Comparison of ENCODE assay signal across 8 cellular contexts in genomic region chr16:89921699-89922476, GRCh38. TPM values are rescaled to one million over a fixed set of nuclear protein-coding genes. Genes with fewer than 3 reads are reported as not detected.
DNase-seq lines count a peak whose midpoint lies in the region; ATAC-seq and TF ChIP-seq lines count a peak whose summit lies in the region.

No MANE protein-coding gene starts in this region.

- CTCF ChIA-PET in Calu3 (lab: Charles Lee) = interaction anchor here (0.6 to 1.9 kb wide), 9 partner anchors 12 to 221 kb away, joined by 3 to 9 read pairs (median 4); partner anchors contain the start of gene TCF25

- intact Hi-C loops in Calu3 (cut with micrococcal nuclease; ENCODE audit: unreplicated experiment) = no loop called here
- intact Hi-C loops in activated T-helper 1 cell treated with anti-CD3 and anti-CD28 coated beads, Interleukin-12 subunit alpha, Interleukin-12 subunit beta, Interleukin-2, Interleukin-4 antibody, amounts not matched to agents 30 ng/mL and 10 ng/mL and 1 ng/mL, durations not matched to agents 14 hours and 24 hours and 36 hours (cut with micrococcal nuclease) = loop anchor here (1.0 to 10.0 kb wide), 5 partner anchors 32 to 220 kb away; partner anchors contain the start of genes FANCA, SPATA2L, VPS9D1 and ZNF276

- no peak overlapping the region for H3K27ac ChIP-seq in Karpas-422 (ENCODE audit: low read length)

- H3K4me1 Mint-ChIP-seq in Calu3 (ENCODE audit: low read depth, unreplicated experiment) = peaks cover 24% of the 10 kb centered on the region
- peaks cover 13% of the 10 kb centered on the region for H3K4me1 Mint-ChIP-seq in activated T-helper 1 cell treated with anti-CD3 and anti-CD28 coated beads, Interleukin-12 subunit alpha, Interleukin-12 subunit beta, Interleukin-2, Interleukin-4 antibody, amounts not matched to agents 30 ng/mL and 10 ng/mL and 1 ng/mL, durations not matched to agents 14 hours and 24 hours and 36 hours (ENCODE audit: low read depth)

- H3K36me3 ChIP-seq in Karpas-422 (ENCODE audit: insufficient read depth, low read length) = no peaks in the 10 kb centered on the region

- TF ChIP-seq CTCF in Calu3 (IDR thresholded peaks at IDR 0.05; ENCODE audit: unreplicated experiment) = no peak
- no peak for TF ChIP-seq CTCF in omental fat pad (IDR thresholded peaks at IDR 0.05)

- peak overlapping the region; percentile 76 for H3K4me3 Mint-ChIP-seq in Calu3 (ENCODE audit: low read depth, unreplicated experiment)
- peak overlapping the region; percentile 83 for H3K4me3 Mint-ChIP-seq in activated T-helper 1 cell treated with anti-CD3 and anti-CD28 coated beads, Interleukin-12 subunit alpha, Interleukin-12 subunit beta, Interleukin-2, Interleukin-4 antibody, amounts not matched to agents 30 ng/mL and 10 ng/mL and 1 ng/mL, durations not matched to agents 14 hours and 24 hours and 36 hours

- peak; percentile 94 for DNase-seq in Calu3
- DNase-seq in Karpas-422 = no peak
- no peak for DNase-seq in activated T-helper 1 cell treated with anti-CD3 and anti-CD28 coated beads, Interleukin-12 subunit alpha, Interleukin-12 subunit beta, Interleukin-2, Interleukin-4 antibody, amounts not matched to agents 30 ng/mL and 10 ng/mL and 1 ng/mL, durations not matched to agents 14 hours and 24 hours and 36 hours (ENCODE audit: low spot score)
- DNase-seq in glomerular endothelial cell (ENCODE audit: extremely low read depth, low read depth, low spot score) = peak; percentile 41
- DNase-seq in omental fat pad (ENCODE audit: low spot score) = peak; percentile 56

- H3K27me3 Mint-ChIP-seq in Calu3 (ENCODE audit: unreplicated experiment) = no peaks in the 10 kb centered on the region
- peaks cover 29% of the 10 kb centered on the region for H3K27me3 Mint-ChIP-seq in activated T-helper 1 cell treated with anti-CD3 and anti-CD28 coated beads, Interleukin-12 subunit alpha, Interleukin-12 subunit beta, Interleukin-2, Interleukin-4 antibody, amounts not matched to agents 30 ng/mL and 10 ng/mL and 1 ng/mL, durations not matched to agents 14 hours and 24 hours and 36 hours (ENCODE audit: insufficient read depth)

- BruUV-seq in Calu3 (replicated peaks; lab: Mats Ljungman, UMichigan) = TSS peak; percentile 76

- peak overlapping the region; percentile 88 for H3K27ac Mint-ChIP-seq in Calu3 (ENCODE audit: unreplicated experiment)
- peak overlapping the region; percentile 15 for H3K27ac Mint-ChIP-seq in activated T-helper 1 cell treated with anti-CD3 and anti-CD28 coated beads, Interleukin-12 subunit alpha, Interleukin-12 subunit beta, Interleukin-2, Interleukin-4 antibody, amounts not matched to agents 30 ng/mL and 10 ng/mL and 1 ng/mL, durations not matched to agents 14 hours and 24 hours and 36 hours

- H4K20me1 ChIP-seq in Karpas-422 (ENCODE audit: insufficient read depth, low read depth, low read length) = peaks cover 31% of the 10 kb centered on the region

- H3K27me3 ChIP-seq in Karpas-422 (ENCODE audit: low read length) = no peaks in the 10 kb centered on the region

- H3K4me3 ChIP-seq in Karpas-422 (ENCODE audit: low read length) = peak overlapping the region; percentile 98; the same call in 1 of the 2 replicates

- H3K4me1 ChIP-seq in Karpas-422 (ENCODE audit: low read length) = peaks cover 71% of the 10 kb centered on the region

- ATAC-seq in omental fat pad (ENCODE audit: low FRiP score) (peak; percentile 77), HG03139 (IDR thresholded peaks at IDR 0.05; ENCODE audit: unreplicated experiment) (no peak), HG03095 (IDR thresholded peaks at IDR 0.05; ENCODE audit: unreplicated experiment) (no peak), HG02610 (IDR thresholded peaks at IDR 0.05; ENCODE audit: unreplicated experiment) (no peak)

- no peaks in the 10 kb centered on the region for H3K9me3 Mint-ChIP-seq in Calu3 (ENCODE audit: low read depth, unreplicated experiment)
- H3K9me3 Mint-ChIP-seq in activated T-helper 1 cell treated with anti-CD3 and anti-CD28 coated beads, Interleukin-12 subunit alpha, Interleukin-12 subunit beta, Interleukin-2, Interleukin-4 antibody, amounts not matched to agents 30 ng/mL and 10 ng/mL and 1 ng/mL, durations not matched to agents 14 hours and 24 hours and 36 hours = no peaks in the 10 kb centered on the region

- peak overlapping the region; percentile 94 for H3K9ac ChIP-seq in Karpas-422 (ENCODE audit: low read length)

- no peaks in the 10 kb centered on the region for H3K9me3 ChIP-seq in Karpas-422 (ENCODE audit: low read length)

- peaks cover 88% of the 10 kb centered on the region for H3K36me3 Mint-ChIP-seq in Calu3 (ENCODE audit: insufficient read depth, unreplicated experiment)
- no peaks in the 10 kb centered on the region for H3K36me3 Mint-ChIP-seq in activated T-helper 1 cell treated with anti-CD3 and anti-CD28 coated beads, Interleukin-12 subunit alpha, Interleukin-12 subunit beta, Interleukin-2, Interleukin-4 antibody, amounts not matched to agents 30 ng/mL and 10 ng/mL and 1 ng/mL, durations not matched to agents 14 hours and 24 hours and 36 hours (ENCODE audit: low read depth)

- no peak overlapping the region for H2AFZ ChIP-seq in Karpas-422 (ENCODE audit: low read length)

- H3K79me2 ChIP-seq in Karpas-422 (ENCODE audit: low read length) = peaks cover 19% of the 10 kb centered on the region

- H3K9me2 ChIP-seq in Karpas-422 (replicated peaks; ENCODE audit: insufficient read depth, low read length) = no peaks in the 10 kb centered on the region

- H3K4me2 ChIP-seq in Karpas-422 (ENCODE audit: low read depth, low read length, poor library complexity, severe bottlenecking) = peak overlapping the region; percentile 85

RNA-seq across cellular contexts. Expression of gene TUBB3, which starts 1.3 kb away (rescaled TPM):
- total RNA-seq in Calu3 (2022) (52.1 and 61.5 TPM in 2 replicates), glomerular endothelial cell (275 and 412 TPM in 2 replicates), omental fat pad (10 to 100 TPM in 2 of 4 donors, 1 to 10 TPM in 2; 2.8 to 34.9 (median 10.5) TPM)
- 210 and 405 TPM in 2 replicates for total RNA-seq in Karpas-422 (2014; rRNA removed; shearing (Covaris generic); ENCODE audit: low replicate concordance)
- total RNA-seq in activated T-helper 1 cell treated with anti-CD3 and anti-CD28 coated beads, Interleukin-12 subunit alpha, Interleukin-12 subunit beta, Interleukin-2, Interleukin-4 antibody, amounts not matched to agents 30 ng/mL and 10 ng/mL and 1 ng/mL, durations not matched to agents 14 hours and 24 hours and 36 hours = 2.0 and 2.6 TPM in 2 replicates

RNA-seq across cellular contexts. Expression of gene MC1R, which starts 3.2 kb away (rescaled TPM):
- total RNA-seq in Calu3 (2022) = 16.9 and 17.4 TPM in 2 replicates
- total RNA-seq in Karpas-422 (2014; rRNA removed; shearing (Covaris generic); ENCODE audit: low replicate concordance) = 3.2 and 4.8 TPM in 2 replicates
- 5.5 and 5.6 TPM in 2 replicates for total RNA-seq in activated T-helper 1 cell treated with anti-CD3 and anti-CD28 coated beads, Interleukin-12 subunit alpha, Interleukin-12 subunit beta, Interleukin-2, Interleukin-4 antibody, amounts not matched to agents 30 ng/mL and 10 ng/mL and 1 ng/mL, durations not matched to agents 14 hours and 24 hours and 36 hours
- total RNA-seq in glomerular endothelial cell = 2.7 and 2.8 TPM in 2 replicates
- 1 to 10 TPM; 2.5 to 7.4 (median 6.0) TPM for total RNA-seq in omental fat pad

RNA-seq across cellular contexts. Expression of gene DEF8, which starts 26.7 kb away (rescaled TPM):
- total RNA-seq in Calu3 (2022) (67.0 and 70.1 TPM in 2 replicates), glomerular endothelial cell (107 and 162 TPM in 2 replicates), omental fat pad (10 to 100 TPM; 57.2 to 94.4 (median 80.6) TPM)
- total RNA-seq in Karpas-422 (2014; rRNA removed; shearing (Covaris generic); ENCODE audit: low replicate concordance) = 125 and 219 TPM in 2 replicates
- 42.5 and 43.9 TPM in 2 replicates for total RNA-seq in activated T-helper 1 cell treated with anti-CD3 and anti-CD28 coated beads, Interleukin-12 subunit alpha, Interleukin-12 subunit beta, Interleukin-2, Interleukin-4 antibody, amounts not matched to agents 30 ng/mL and 10 ng/mL and 1 ng/mL, durations not matched to agents 14 hours and 24 hours and 36 hours

RNA-seq across cellular contexts. Expression of gene TCF25, which starts 48.5 kb away (rescaled TPM):
- 270 and 300 TPM in 2 replicates for total RNA-seq in Calu3 (2022)
- total RNA-seq in Karpas-422 (2014; rRNA removed; shearing (Covaris generic); ENCODE audit: low replicate concordance) = 71.8 and 125 TPM in 2 replicates
- 189 and 201 TPM in 2 replicates for total RNA-seq in activated T-helper 1 cell treated with anti-CD3 and anti-CD28 coated beads, Interleukin-12 subunit alpha, Interleukin-12 subunit beta, Interleukin-2, Interleukin-4 antibody, amounts not matched to agents 30 ng/mL and 10 ng/mL and 1 ng/mL, durations not matched to agents 14 hours and 24 hours and 36 hours
- total RNA-seq in glomerular endothelial cell = 184 and 223 TPM in 2 replicates
- total RNA-seq in omental fat pad = 100 to 1,000 TPM; 123 to 202 (median 160) TPM

Comparison
In these comparisons a context has a peak if more than half of its experiments do, and no peak if none do; other contexts are left out.
1. DNase-seq: peak in Calu3 (single experiment), glomerular endothelial cell (single experiment) and omental fat pad (single experiment); none in Karpas-422 (single experiment) and activated T-helper 1 cell treated with anti-CD3 and anti-CD28 coated beads, Interleukin-12 subunit alpha, Interleukin-12 subunit beta, Interleukin-2, Interleukin-4 antibody, amounts not matched to agents 30 ng/mL and 10 ng/mL and 1 ng/mL, durations not matched to agents 14 hours and 24 hours and 36 hours (single experiment).